ENCODE assay signal across 2 cellular contexts in the genomic region with DNA sequence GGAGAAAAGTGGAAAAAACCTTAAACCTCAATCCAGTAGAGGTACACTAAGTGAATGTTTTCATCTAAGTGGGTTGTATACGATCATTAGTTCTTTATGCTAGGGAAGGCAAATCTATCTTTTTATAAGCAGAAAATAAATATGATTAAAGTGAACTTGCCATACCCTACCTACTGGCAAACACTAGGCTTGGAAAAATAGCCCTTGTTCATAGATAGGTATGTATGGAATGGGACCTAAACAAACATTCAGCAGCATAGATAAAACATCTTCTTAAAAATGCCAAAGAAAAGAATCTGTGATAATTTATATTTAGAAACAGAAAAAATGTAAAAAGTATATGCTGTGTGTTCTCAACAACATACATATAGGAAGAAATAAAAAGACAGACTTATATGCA.
TF ChIP-seq lines count a peak whose summit lies in the region.

No MANE protein-coding gene starts in this region.

TF ChIP-seq in SK-N-SH treated with all-trans-retinoic acid at 6 μM for 48 hours, 23 proteins besides CTCF, POLR2A, EP300 and RAD21 (continued from another document):
- TF ChIP-seq, protein P1, sequence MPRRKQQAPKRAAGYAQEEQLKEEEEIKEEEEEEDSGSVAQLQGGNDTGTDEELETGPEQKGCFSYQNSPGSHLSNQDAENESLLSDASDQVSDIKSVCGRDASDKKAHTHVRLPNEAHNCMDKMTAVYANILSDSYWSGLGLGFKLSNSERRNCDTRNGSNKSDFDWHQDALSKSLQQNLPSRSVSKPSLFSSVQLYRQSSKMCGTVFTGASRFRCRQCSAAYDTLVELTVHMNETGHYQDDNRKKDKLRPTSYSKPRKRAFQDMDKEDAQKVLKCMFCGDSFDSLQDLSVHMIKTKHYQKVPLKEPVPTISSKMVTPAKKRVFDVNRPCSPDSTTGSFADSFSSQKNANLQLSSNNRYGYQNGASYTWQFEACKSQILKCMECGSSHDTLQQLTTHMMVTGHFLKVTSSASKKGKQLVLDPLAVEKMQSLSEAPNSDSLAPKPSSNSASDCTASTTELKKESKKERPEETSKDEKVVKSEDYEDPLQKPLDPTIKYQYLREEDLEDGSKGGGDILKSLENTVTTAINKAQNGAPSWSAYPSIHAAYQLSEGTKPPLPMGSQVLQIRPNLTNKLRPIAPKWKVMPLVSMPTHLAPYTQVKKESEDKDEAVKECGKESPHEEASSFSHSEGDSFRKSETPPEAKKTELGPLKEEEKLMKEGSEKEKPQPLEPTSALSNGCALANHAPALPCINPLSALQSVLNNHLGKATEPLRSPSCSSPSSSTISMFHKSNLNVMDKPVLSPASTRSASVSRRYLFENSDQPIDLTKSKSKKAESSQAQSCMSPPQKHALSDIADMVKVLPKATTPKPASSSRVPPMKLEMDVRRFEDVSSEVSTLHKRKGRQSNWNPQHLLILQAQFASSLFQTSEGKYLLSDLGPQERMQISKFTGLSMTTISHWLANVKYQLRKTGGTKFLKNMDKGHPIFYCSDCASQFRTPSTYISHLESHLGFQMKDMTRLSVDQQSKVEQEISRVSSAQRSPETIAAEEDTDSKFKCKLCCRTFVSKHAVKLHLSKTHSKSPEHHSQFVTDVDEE (CRISPR knock-in tag; IDR thresholded peaks at IDR 0.05) = no peak
- no peak for TF ChIP-seq ZC3H10 (CRISPR knock-in tag; IDR thresholded peaks at IDR 0.05)
- TF ChIP-seq ZNF8 (CRISPR knock-in tag; IDR thresholded peaks at IDR 0.05) = no peak
- TF ChIP-seq ISL1 (CRISPR knock-in tag; IDR thresholded peaks at IDR 0.05) = no peak
- no peak for TF ChIP-seq TOX (CRISPR knock-in tag; IDR thresholded peaks at IDR 0.05; ENCODE audit: borderline replicate concordance)
- TF ChIP-seq CSRNP3 (CRISPR knock-in tag; IDR thresholded peaks at IDR 0.05) = no peak
- no peak for TF ChIP-seq ZFP3 (CRISPR knock-in tag; IDR thresholded peaks at IDR 0.05)
- no peak for TF ChIP-seq PPARA (CRISPR knock-in tag; IDR thresholded peaks at IDR 0.05; ENCODE audit: borderline replicate concordance)
TF ChIP-seq in SK-N-SH treated with all-trans-retinoic acid at 6 μM for 48 hours: peak in this region for 0.

TF ChIP-seq in SK-N-SH, 30 proteins besides CTCF, POLR2A, EP300 and RAD21 (continued from another document):
- TF ChIP-seq, protein P2, sequence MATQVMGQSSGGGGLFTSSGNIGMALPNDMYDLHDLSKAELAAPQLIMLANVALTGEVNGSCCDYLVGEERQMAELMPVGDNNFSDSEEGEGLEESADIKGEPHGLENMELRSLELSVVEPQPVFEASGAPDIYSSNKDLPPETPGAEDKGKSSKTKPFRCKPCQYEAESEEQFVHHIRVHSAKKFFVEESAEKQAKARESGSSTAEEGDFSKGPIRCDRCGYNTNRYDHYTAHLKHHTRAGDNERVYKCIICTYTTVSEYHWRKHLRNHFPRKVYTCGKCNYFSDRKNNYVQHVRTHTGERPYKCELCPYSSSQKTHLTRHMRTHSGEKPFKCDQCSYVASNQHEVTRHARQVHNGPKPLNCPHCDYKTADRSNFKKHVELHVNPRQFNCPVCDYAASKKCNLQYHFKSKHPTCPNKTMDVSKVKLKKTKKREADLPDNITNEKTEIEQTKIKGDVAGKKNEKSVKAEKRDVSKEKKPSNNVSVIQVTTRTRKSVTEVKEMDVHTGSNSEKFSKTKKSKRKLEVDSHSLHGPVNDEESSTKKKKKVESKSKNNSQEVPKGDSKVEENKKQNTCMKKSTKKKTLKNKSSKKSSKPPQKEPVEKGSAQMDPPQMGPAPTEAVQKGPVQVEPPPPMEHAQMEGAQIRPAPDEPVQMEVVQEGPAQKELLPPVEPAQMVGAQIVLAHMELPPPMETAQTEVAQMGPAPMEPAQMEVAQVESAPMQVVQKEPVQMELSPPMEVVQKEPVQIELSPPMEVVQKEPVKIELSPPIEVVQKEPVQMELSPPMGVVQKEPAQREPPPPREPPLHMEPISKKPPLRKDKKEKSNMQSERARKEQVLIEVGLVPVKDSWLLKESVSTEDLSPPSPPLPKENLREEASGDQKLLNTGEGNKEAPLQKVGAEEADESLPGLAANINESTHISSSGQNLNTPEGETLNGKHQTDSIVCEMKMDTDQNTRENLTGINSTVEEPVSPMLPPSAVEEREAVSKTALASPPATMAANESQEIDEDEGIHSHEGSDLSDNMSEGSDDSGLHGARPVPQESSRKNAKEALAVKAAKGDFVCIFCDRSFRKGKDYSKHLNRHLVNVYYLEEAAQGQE (IDR thresholded peaks at IDR 0.05; ENCODE audit: low read depth, low read length) = no peak
- no peak for TF ChIP-seq MXI1 (IDR thresholded peaks at IDR 0.05; ENCODE audit: low read depth, low read length)
- TF ChIP-seq, protein P3, sequence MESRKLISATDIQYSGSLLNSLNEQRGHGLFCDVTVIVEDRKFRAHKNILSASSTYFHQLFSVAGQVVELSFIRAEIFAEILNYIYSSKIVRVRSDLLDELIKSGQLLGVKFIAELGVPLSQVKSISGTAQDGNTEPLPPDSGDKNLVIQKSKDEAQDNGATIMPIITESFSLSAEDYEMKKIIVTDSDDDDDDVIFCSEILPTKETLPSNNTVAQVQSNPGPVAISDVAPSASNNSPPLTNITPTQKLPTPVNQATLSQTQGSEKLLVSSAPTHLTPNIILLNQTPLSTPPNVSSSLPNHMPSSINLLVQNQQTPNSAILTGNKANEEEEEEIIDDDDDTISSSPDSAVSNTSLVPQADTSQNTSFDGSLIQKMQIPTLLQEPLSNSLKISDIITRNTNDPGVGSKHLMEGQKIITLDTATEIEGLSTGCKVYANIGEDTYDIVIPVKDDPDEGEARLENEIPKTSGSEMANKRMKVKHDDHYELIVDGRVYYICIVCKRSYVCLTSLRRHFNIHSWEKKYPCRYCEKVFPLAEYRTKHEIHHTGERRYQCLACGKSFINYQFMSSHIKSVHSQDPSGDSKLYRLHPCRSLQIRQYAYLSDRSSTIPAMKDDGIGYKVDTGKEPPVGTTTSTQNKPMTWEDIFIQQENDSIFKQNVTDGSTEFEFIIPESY (IDR thresholded peaks at IDR 0.05; ENCODE audit: borderline replicate concordance, low read depth) = no peak
- no peak for TF ChIP-seq EZH2phosphoT487 (IDR thresholded peaks at IDR 0.05; ENCODE audit: borderline replicate concordance, low read depth)
- TF ChIP-seq GABPA (IDR thresholded peaks at IDR 0.05; ENCODE audit: low read depth) = no peak
- TF ChIP-seq POLR2AphosphoS5 (IDR thresholded peaks at IDR 0.05; ENCODE audit: low read depth, low read length) = no peak
- no peak for TF ChIP-seq MEF2A (IDR thresholded peaks at IDR 0.05; ENCODE audit: borderline replicate concordance, low read depth)
- no peak for TF ChIP-seq FOSL2 (IDR thresholded peaks at IDR 0.05; ENCODE audit: borderline replicate concordance, low read depth)
- no peak for TF ChIP-seq CHD2 (IDR thresholded peaks at IDR 0.05; ENCODE audit: low read length, partially characterized antibody)
- TF ChIP-seq NFIC (IDR thresholded peaks at IDR 0.05; ENCODE audit: borderline replicate concordance) = no peak
- TF ChIP-seq, protein P4, sequence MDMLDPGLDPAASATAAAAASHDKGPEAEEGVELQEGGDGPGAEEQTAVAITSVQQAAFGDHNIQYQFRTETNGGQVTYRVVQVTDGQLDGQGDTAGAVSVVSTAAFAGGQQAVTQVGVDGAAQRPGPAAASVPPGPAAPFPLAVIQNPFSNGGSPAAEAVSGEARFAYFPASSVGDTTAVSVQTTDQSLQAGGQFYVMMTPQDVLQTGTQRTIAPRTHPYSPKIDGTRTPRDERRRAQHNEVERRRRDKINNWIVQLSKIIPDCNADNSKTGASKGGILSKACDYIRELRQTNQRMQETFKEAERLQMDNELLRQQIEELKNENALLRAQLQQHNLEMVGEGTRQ (IDR thresholded peaks at IDR 0.05; ENCODE audit: borderline replicate concordance, low read depth, low read length) = no peak
- TF ChIP-seq FOXM1 (IDR thresholded peaks at IDR 0.05; ENCODE audit: low read depth) = no peak
- TF ChIP-seq RFX5 (IDR thresholded peaks at IDR 0.05; ENCODE audit: low read length) = no peak
TF ChIP-seq in SK-N-SH: peak in this region for 0.
